Comparison of ENCODE assay signal across 8 cellular contexts in genomic region chr17:72121164-72122001, GRCh38. TPM values are rescaled to one million over a fixed set of nuclear protein-coding genes. Genes with fewer than 3 reads are reported as not detected.
DNase-seq lines count a peak whose midpoint lies in the region; ATAC-seq and TF ChIP-seq lines count a peak whose summit lies in the region.

No MANE protein-coding gene starts in this region.

- no peak overlapping the region for H3K23ac ChIP-seq in mesendoderm (ENCODE audit: low read length)

- DNase-seq in DMS53 (lab: John Stamatoyannopoulos, UW) (peak; percentile 83), NCI-H1092 (lab: John Stamatoyannopoulos, UW) (peak; percentile 22), mesendoderm (peak; percentile 63), vagina (ENCODE audit: extremely low spot score in 2 of 2) (no peak), GDM1 (lab: John Stamatoyannopoulos, UW) (no peak), KBM-7 (no peak)

- no peaks in the 10 kb centered on the region for H3K79me2 ChIP-seq in mesendoderm (ENCODE audit: control insufficient read depth, insufficient read depth, low read length)

- H3K4me1 ChIP-seq in mesendoderm (ENCODE audit: control insufficient read depth, low read depth, low read length), result peaks cover 7% of the 10 kb centered on the region
- peaks cover 59% of the 10 kb centered on the region for H3K4me1 ChIP-seq in vagina

- peak; percentile 10 for ATAC-seq in GM21526 (IDR thresholded peaks at IDR 0.05; ENCODE audit: low FRiP score, unreplicated experiment)

- H3K18ac ChIP-seq in mesendoderm (ENCODE audit: low read length), result peak overlapping the region; percentile 57

- H3K4me1 Mint-ChIP-seq in dendritic cell treated with granulocyte-macrophage colony-stimulating factor and Interleukin-4, amounts not matched to agents 40 ng/mL and 50 ng/mL, for 4 days (ENCODE audit: low read depth), result peaks cover 11% of the 10 kb centered on the region

- no peak overlapping the region for H4K5ac ChIP-seq in mesendoderm (ENCODE audit: low read length)

- H2BK5ac ChIP-seq in mesendoderm (ENCODE audit: low read length), result no peak overlapping the region

- in situ Hi-C loops in KBM-7 (cut with MboI; ENCODE audit: low pct_unique_long_range_greater_than_20kb, low sequenced_read_pairs), result no loop called here

- H2AK5ac ChIP-seq in mesendoderm (ENCODE audit: low read length), result no peak overlapping the region

- H3K4me3 Mint-ChIP-seq in dendritic cell treated with granulocyte-macrophage colony-stimulating factor and Interleukin-4, amounts not matched to agents 40 ng/mL and 50 ng/mL, for 4 days, result peak overlapping the region; percentile 30

- peak overlapping the region; percentile 82 for H3K56ac ChIP-seq in mesendoderm (ENCODE audit: low read length)

- peak overlapping the region; percentile 99 for H3K4me2 ChIP-seq in mesendoderm (ENCODE audit: low read length)

- H3K27ac Mint-ChIP-seq in dendritic cell treated with granulocyte-macrophage colony-stimulating factor and Interleukin-4, amounts not matched to agents 40 ng/mL and 50 ng/mL, for 4 days, result no peak overlapping the region

- no peak overlapping the region for H3K4ac ChIP-seq in mesendoderm (ENCODE audit: low read depth, low read length)

- peaks cover 77% of the 10 kb centered on the region for H3K27me3 Mint-ChIP-seq in dendritic cell treated with granulocyte-macrophage colony-stimulating factor and Interleukin-4, amounts not matched to agents 40 ng/mL and 50 ng/mL, for 4 days

- H3K27me3 ChIP-seq in mesendoderm (ENCODE audit: insufficient read depth, low read length, poor library complexity) (peaks cover 24% of the 10 kb centered on the region), vagina (peaks cover 23% of the 10 kb centered on the region)

- TF ChIP-seq CTCF in vagina (IDR thresholded peaks at IDR 0.05), result no peak

- H3K36me3 ChIP-seq in mesendoderm (ENCODE audit: control insufficient read depth, insufficient read depth, low read length) (no peaks in the 10 kb centered on the region), vagina (no peaks in the 10 kb centered on the region)

- H3K9me3 Mint-ChIP-seq in dendritic cell treated with granulocyte-macrophage colony-stimulating factor and Interleukin-4, amounts not matched to agents 40 ng/mL and 50 ng/mL, for 4 days, result no peaks in the 10 kb centered on the region

- no peak overlapping the region for H2BK15ac ChIP-seq in mesendoderm (replicated peaks; ENCODE audit: low read depth)

- H3K9me3 ChIP-seq in vagina, result no peaks in the 10 kb centered on the region

- no peak for TF ChIP-seq POLR2A in vagina (IDR thresholded peaks at IDR 0.05)

- no peaks in the 10 kb centered on the region for H3K36me3 Mint-ChIP-seq in dendritic cell treated with granulocyte-macrophage colony-stimulating factor and Interleukin-4, amounts not matched to agents 40 ng/mL and 50 ng/mL, for 4 days (ENCODE audit: low read depth)

- WGBS in mesendoderm (ENCODE audit: extremely low coverage, insufficient coverage, low lambda C conversion rate), result no CpG with 5 or more reads among the region's 88 CpGs

- H3K79me1 ChIP-seq in mesendoderm (ENCODE audit: low read length), result no peaks in the 10 kb centered on the region

- H3K9ac ChIP-seq in mesendoderm (ENCODE audit: low read length), result peak overlapping the region; percentile 69

- intact Hi-C loops in dendritic cell treated with granulocyte-macrophage colony-stimulating factor and Interleukin-4, amounts not matched to agents 40 ng/mL and 50 ng/mL, for 4 days (cut with micrococcal nuclease), result no loop called here
- intact Hi-C loops in vagina (cut with DNase I), result no loop called here

- H3K4me3 ChIP-seq in mesendoderm (ENCODE audit: low read length) (peak overlapping the region; percentile 30), vagina (peak overlapping the region; percentile 44 to 53)

- H2BK120ac ChIP-seq in mesendoderm (ENCODE audit: low read depth, low read length), result no peak overlapping the region

- no peak overlapping the region for H4K8ac ChIP-seq in mesendoderm (ENCODE audit: low read depth, low read length)

- H3K27ac ChIP-seq in mesendoderm (ENCODE audit: low read depth, low read length), result no peak overlapping the region
- peak overlapping the region; percentile 69 for H3K27ac ChIP-seq in vagina

RNA-seq across cellular contexts. Expression of gene SOX9, which starts 0.6 kb away (rescaled TPM):
- 2.4 TPM for polyA plus RNA-seq in mesendoderm (2013, experiment 1 of 2)
- 2.4 TPM for polyA plus RNA-seq in mesendoderm (2013, experiment 2 of 2)
- total RNA-seq in vagina, result 22.8 TPM

Comparison
In these comparisons a context has a peak if more than half of its experiments do, and no peak if none do; other contexts are left out.
1. DNase-seq: peak in DMS53 (single experiment), NCI-H1092 (single experiment) and mesendoderm (single experiment); none in vagina (0 of 2), GDM1 (single experiment) and KBM-7 (single experiment).